1 cellular context compared by ENCODE assay signal in genomic region chr5:119302916-119303897, GRCh38.
TF ChIP-seq lines count a peak whose summit lies in the region.

No MANE protein-coding gene starts in this region.

TF ChIP-seq in HepG2, 621 proteins besides CTCF, POLR2A, EP300 and RAD21 (continued from another document and continues in another):
- 0 out of 2 replicates have a peak, but pooled peaks have one; percentile 52 for TF ChIP-seq HNF1B (CRISPR knock-in tag; IDR thresholded peaks at IDR 0.05)
- TF ChIP-seq CREM (IDR thresholded peaks at IDR 0.05): 0 out of 2 replicates have a peak, but pooled peaks have one; percentile 22
- TF ChIP-seq CREM (CRISPR knock-in tag; IDR thresholded peaks at IDR 0.05): no peak
- no peak for TF ChIP-seq ZNF446 (CRISPR knock-in tag; IDR thresholded peaks at IDR 0.05)
- TF ChIP-seq MAFF (IDR thresholded peaks at IDR 0.05; ENCODE audit: low read depth, low read length): peak; percentile 27; the same call in 1 of the 2 replicates
- TF ChIP-seq AFF4 (CRISPR knock-in tag; IDR thresholded peaks at IDR 0.05): no peak
- no peak for TF ChIP-seq MYPOP (CRISPR knock-in tag; IDR thresholded peaks at IDR 0.05)
- no peak for TF ChIP-seq KAT2B (IDR thresholded peaks at IDR 0.05; ENCODE audit: borderline replicate concordance, low read depth, low read length)
- TF ChIP-seq ATF7 (IDR thresholded peaks at IDR 0.05): peak; percentile 63
- no peak for TF ChIP-seq ATF7 (CRISPR knock-in tag; IDR thresholded peaks at IDR 0.05)
- TF ChIP-seq SIX1 (CRISPR knock-in tag; IDR thresholded peaks at IDR 0.05; ENCODE audit: borderline replicate concordance): 0 out of 2 replicates have a peak, but pooled peaks have one; percentile 63
- no peak for TF ChIP-seq ZNF549 (CRISPR knock-in tag; IDR thresholded peaks at IDR 0.05)
- peak; percentile 28; the same call in 1 of the 2 replicates for TF ChIP-seq DRAP1 (CRISPR knock-in tag; IDR thresholded peaks at IDR 0.05)
- TF ChIP-seq ZNF142 (CRISPR knock-in tag; IDR thresholded peaks at IDR 0.05): no peak
- TF ChIP-seq FOXO4 (CRISPR knock-in tag; conservative IDR thresholded peaks at IDR 0.05): no peak
- peak; percentile 22; the same call in 1 of the 2 replicates for TF ChIP-seq SP4 (CRISPR knock-in tag; IDR thresholded peaks at IDR 0.05)
- no peak for TF ChIP-seq ZC3H13 (CRISPR knock-in tag; IDR thresholded peaks at IDR 0.05)
- TF ChIP-seq MEIS1 (CRISPR knock-in tag; IDR thresholded peaks at IDR 0.05; ENCODE audit: borderline replicate concordance): no peak
- TF ChIP-seq CEBPG (CRISPR knock-in tag; IDR thresholded peaks at IDR 0.05): peak; percentile 42; the same call in 1 of the 2 replicates
- no peak for TF ChIP-seq EED (CRISPR knock-in tag; IDR thresholded peaks at IDR 0.05)
- TF ChIP-seq ARNT (IDR thresholded peaks at IDR 0.05): no peak
- no peak for TF ChIP-seq ZNF333 (CRISPR knock-in tag; IDR thresholded peaks at IDR 0.05; ENCODE audit: borderline replicate concordance)
- TF ChIP-seq NCOA2 (CRISPR knock-in tag; IDR thresholded peaks at IDR 0.05): peak; percentile 54; the same call in 1 of the 2 replicates
- TF ChIP-seq NRL (CRISPR knock-in tag; IDR thresholded peaks at IDR 0.05; ENCODE audit: borderline replicate concordance): no peak
- peak; percentile 66; the same call in 1 of the 2 replicates for TF ChIP-seq ZKSCAN8 (CRISPR knock-in tag; IDR thresholded peaks at IDR 0.05; ENCODE audit: borderline replicate concordance)
- TF ChIP-seq KLF6 (CRISPR knock-in tag; IDR thresholded peaks at IDR 0.05): no peak
- no peak for TF ChIP-seq NFRKB (IDR thresholded peaks at IDR 0.05)
- TF ChIP-seq ZBTB39 (CRISPR knock-in tag; IDR thresholded peaks at IDR 0.05): no peak
- TF ChIP-seq IRF1 (CRISPR knock-in tag; IDR thresholded peaks at IDR 0.05; ENCODE audit: low read depth): no peak
- no peak for TF ChIP-seq ZNF160 (CRISPR knock-in tag; IDR thresholded peaks at IDR 0.05)
- no peak for TF ChIP-seq ZMAT3 (CRISPR knock-in tag; conservative IDR thresholded peaks at IDR 0.05)
- TF ChIP-seq ZEB1 (IDR thresholded peaks at IDR 0.05; ENCODE audit: insufficient replicate concordance, low read depth): no peak
- TF ChIP-seq FOXO1 (CRISPR knock-in tag; IDR thresholded peaks at IDR 0.05): peak; percentile 38; the same call in 1 of the 2 replicates
- peak; percentile 51; the same call in 1 of the 2 replicates for TF ChIP-seq GMEB1 (CRISPR knock-in tag; IDR thresholded peaks at IDR 0.05; ENCODE audit: borderline replicate concordance)
- TF ChIP-seq RAD51 (IDR thresholded peaks at IDR 0.05; ENCODE audit: borderline replicate concordance): no peak
- TF ChIP-seq SRSF9 (IDR thresholded peaks at IDR 0.05; ENCODE audit: borderline replicate concordance, insufficient read depth, low read depth, low read length, poor library complexity, severe bottlenecking): no peak
- no peak for TF ChIP-seq ZNF256 (CRISPR knock-in tag; conservative IDR thresholded peaks at IDR 0.05)
- TF ChIP-seq PAWR (CRISPR knock-in tag; IDR thresholded peaks at IDR 0.05; ENCODE audit: borderline replicate concordance): no peak
- no peak for TF ChIP-seq ZNF589 (CRISPR knock-in tag; conservative IDR thresholded peaks at IDR 0.05)
- no peak for TF ChIP-seq RXRA (CRISPR knock-in tag; IDR thresholded peaks at IDR 0.05)
- no peak for TF ChIP-seq ZNF616 (CRISPR knock-in tag; IDR thresholded peaks at IDR 0.05; ENCODE audit: low read depth)
- TF ChIP-seq REL (CRISPR knock-in tag; conservative IDR thresholded peaks at IDR 0.05): no peak
- TF ChIP-seq FOXP1 (IDR thresholded peaks at IDR 0.05): no peak
- peak; percentile 62; the same call in 1 of the 2 replicates for TF ChIP-seq FOXP1 (CRISPR knock-in tag; IDR thresholded peaks at IDR 0.05)
- no peak for TF ChIP-seq KLF11 (CRISPR knock-in tag; IDR thresholded peaks at IDR 0.05)
- TF ChIP-seq THAP11 (CRISPR knock-in tag; IDR thresholded peaks at IDR 0.05): no peak
- no peak for TF ChIP-seq ZNF367 (CRISPR knock-in tag; IDR thresholded peaks at IDR 0.05; ENCODE audit: borderline replicate concordance)
- 0 out of 2 replicates have a peak, but pooled peaks have one; percentile 49 for TF ChIP-seq GATA4 (IDR thresholded peaks at IDR 0.05; ENCODE audit: borderline replicate concordance, low read depth)
- TF ChIP-seq MTA1 (CRISPR knock-in tag; IDR thresholded peaks at IDR 0.05; ENCODE audit: borderline replicate concordance): no peak
